In genomic region chr3:105714459-105714858, GRCh38 we compare ENCODE assay signal across 1 cellular context.
TF ChIP-seq lines count a peak whose summit lies in the region.

No MANE protein-coding gene starts in this region.

TF ChIP-seq in neural cell, 6 proteins besides CTCF, POLR2A, EP300 and RAD21 (continued from another document):
- TF ChIP-seq MXI1 (conservative IDR thresholded peaks at IDR 0.05; ENCODE audit: poor library complexity, severe bottlenecking) (no peak), REST (IDR thresholded peaks at IDR 0.05; ENCODE audit: borderline replicate concordance) (no peak), POLR2AphosphoS5 (IDR thresholded peaks at IDR 0.05) (no peak)
